ENCODE assay signal across 8 cellular contexts in the genomic region with DNA sequence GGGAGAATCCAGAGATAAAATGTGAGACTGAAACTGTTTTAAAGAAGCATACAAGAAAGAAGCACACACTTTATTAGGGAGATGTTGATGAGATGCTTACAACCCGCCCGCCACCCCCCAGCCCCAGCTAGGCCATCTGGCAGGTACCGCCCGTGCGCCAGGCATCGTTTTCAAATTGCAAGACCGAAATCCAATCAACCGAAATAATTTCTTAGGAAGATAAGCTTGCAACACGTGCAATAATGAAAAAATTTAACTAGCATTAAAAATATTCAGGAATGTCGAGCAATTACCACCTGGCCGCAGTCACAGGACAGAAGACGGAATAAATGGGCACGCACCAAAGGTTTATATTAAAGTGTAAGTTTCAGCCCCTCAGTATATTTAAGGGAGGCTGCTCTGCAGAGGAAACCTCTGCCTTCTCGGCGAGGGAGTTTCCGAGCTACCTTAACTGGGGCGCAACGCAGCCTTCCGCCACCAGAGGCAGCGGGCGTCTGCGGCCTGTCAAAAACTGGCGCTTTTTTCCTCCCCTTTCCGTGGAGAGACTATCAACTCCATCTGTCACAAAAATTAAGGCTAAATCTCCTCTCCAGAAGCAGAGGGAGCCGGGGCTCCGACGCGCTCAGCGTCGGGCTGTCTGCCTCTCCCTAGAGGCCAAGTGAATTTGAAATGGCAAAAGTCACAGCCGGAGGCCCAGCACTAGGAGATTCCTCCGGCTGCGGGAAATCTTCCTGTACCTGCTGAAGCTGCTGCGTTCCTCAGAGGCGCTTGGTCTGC.
DNase-seq lines count a peak whose midpoint lies in the region; ATAC-seq and TF ChIP-seq lines count a peak whose summit lies in the region.

No MANE protein-coding gene starts in this region.

- no peaks in the 10 kb centered on the region for H3K9me3 ChIP-seq in mucosa of stomach (ENCODE audit: control insufficient read depth, low read length)

- peaks cover 22% of the 10 kb centered on the region for H3K27me3 ChIP-seq in mucosa of stomach (ENCODE audit: control insufficient read depth, insufficient read depth, low read length)

- H3K9ac ChIP-seq in mucosa of stomach (ENCODE audit: low read length): peak overlapping the region; percentile 48

- peaks cover 8% of the 10 kb centered on the region for H3K4me1 ChIP-seq in mucosa of stomach (ENCODE audit: control insufficient read depth, insufficient read depth, low read length)

- H3K36me3 ChIP-seq in mucosa of stomach (ENCODE audit: control insufficient read depth, insufficient read depth, low read length): no peaks in the 10 kb centered on the region

- peak overlapping the region; percentile 76 for H3K4me3 ChIP-seq in AG10803 (ENCODE audit: low read length)
- peak overlapping the region; percentile 21 for H3K4me3 ChIP-seq in mucosa of stomach (ENCODE audit: low read length)

- peak; percentile 90 for TF ChIP-seq CTCF in AG10803 (conservative IDR thresholded peaks at IDR 0.05; ENCODE audit: low read length)

- no peak for TF ChIP-seq POLR2A in erythroblast (IDR thresholded peaks at IDR 0.05; ENCODE audit: low read length)

- DNase-seq in AG10803 (ENCODE audit: low read depth) (peak; percentile 85), NOMO-1 treated with dmso at 0.1 percent for 144 hours (lab: John Stamatoyannopoulos, UW; ENCODE audit: unreplicated experiment) (peak; percentile 14), activated T-cell treated with anti-CD3 and anti-CD28 coated beads for 48 hours (ENCODE audit: low read depth) (peak; percentile 65), erythroblast (lab: John Stamatoyannopoulos, UW) (peak; percentile 58 to 66)
- peak; percentile 36 to 43 for DNase-seq in stimulated activated CD8-positive, alpha-beta memory T cell treated with anti-CD3 and anti-CD28 coated beads, Interleukin-4, amount 100 ng/mL, for 4 hours (ENCODE audit: low read depth in 2 of 2, low spot score in 1 of 2)

- ATAC-seq in GM19023 (IDR thresholded peaks at IDR 0.05; ENCODE audit: unreplicated experiment): peak; percentile 66
- ATAC-seq in HG03280 (IDR thresholded peaks at IDR 0.05; ENCODE audit: unreplicated experiment): peak; percentile 55

Comparison
In these comparisons a context has a peak if more than half of its experiments do, and no peak if none do; other contexts are left out.
1. Peak in every context shown above with its lines: DNase-seq, ATAC-seq and H3K4me3 ChIP-seq.
2. DNase-seq: peak in every context shown above with its lines; median percentile 85 in AG10803; 65 in activated T-cell treated with anti-CD3 and anti-CD28 coated beads for 48 hours; 62 in erythroblast; 40 in stimulated activated CD8-positive, alpha-beta memory T cell treated with anti-CD3 and anti-CD28 coated beads, Interleukin-4, amount 100 ng/mL, for 4 hours; 14 in NOMO-1 treated with dmso at 0.1 percent for 144 hours.